Comparison of ENCODE assay signal across 9 cellular contexts in genomic region chr20:45097485-45098095, GRCh38. TPM values are rescaled to one million over a fixed set of nuclear protein-coding genes. Genes with fewer than 3 reads are reported as not detected.
A peak's percentile ranks its signal among the peaks of the same experiment; 100 is the strongest.
DNase-seq lines count a peak whose midpoint lies in the region; ATAC-seq, FAIRE-seq and TF ChIP-seq lines count a peak whose summit lies in the region.
"Had no signal": no experiment of that assay in that cellular context is flagged by ENCODE, and none has a peak within 500 bp of the region (broad histone marks: within the 10 kb centered on the region; RNA-seq: fewer than 3 reads in every experiment).

No MANE protein-coding gene starts in this region.

- peaks cover 0 to 10% of the 10 kb centered on the region in 2 donors for H3K4me1 ChIP-seq in uterus
- H3K4me1 ChIP-seq: HAP-1 had no signal

- H3K27me3 ChIP-seq in uterus, result peaks cover 7 to 17% of the 10 kb centered on the region in 2 donors

- peaks cover 44% of the 10 kb centered on the region for H3K27me3 Mint-ChIP-seq in activated T-helper 2 cell treated with anti-CD3 and anti-CD28 coated beads, Interferon-gamma antibody, Interleukin-2, Interleukin-4, amounts not matched to agents 10 μg/mL and 5 μg/mL and 100 μg/mL, durations not matched to agents 14 hours and 24 hours and 36 hours (ENCODE audit: low read depth)

- intact Hi-C loops in activated T-helper 2 cell treated with anti-CD3 and anti-CD28 coated beads, Interferon-gamma antibody, Interleukin-2, Interleukin-4, amounts not matched to agents 10 μg/mL and 5 μg/mL and 100 μg/mL, durations not matched to agents 14 hours and 24 hours and 36 hours (cut with micrococcal nuclease), result loop anchor here (5.0 kb wide), 2 partner anchors 185 to 195 kb away; partner anchors contain the start of gene PABPC1L
- intact Hi-C loops in uterus (cut with DNase I; ENCODE audit: low total_unique reads), result no loop called here

- TF ChIP-seq POLR2A in uterus (IDR thresholded peaks at IDR 0.05), result no peak

- peak overlapping the region; percentile 54 for H3K4me3 Mint-ChIP-seq in activated T-helper 2 cell treated with anti-CD3 and anti-CD28 coated beads, Interferon-gamma antibody, Interleukin-2, Interleukin-4, amounts not matched to agents 10 μg/mL and 5 μg/mL and 100 μg/mL, durations not matched to agents 14 hours and 24 hours and 36 hours (ENCODE audit: low read depth)

- no peak for ATAC-seq in GM21529 (IDR thresholded peaks at IDR 0.05; ENCODE audit: unreplicated experiment)

- no peaks in the 10 kb centered on the region for H3K36me3 Mint-ChIP-seq in activated T-helper 2 cell treated with anti-CD3 and anti-CD28 coated beads, Interferon-gamma antibody, Interleukin-2, Interleukin-4, amounts not matched to agents 10 μg/mL and 5 μg/mL and 100 μg/mL, durations not matched to agents 14 hours and 24 hours and 36 hours (ENCODE audit: low read depth)

- H3K4me3 ChIP-seq in uterus, result no peak overlapping the region
- H3K4me3 ChIP-seq: HAP-1 had no signal

- peak; percentile 81 for FAIRE-seq in HTR-8/SVneo (lab: Jason Lieb, UNC)

- DNase-seq in HTR-8/SVneo (ENCODE audit: insufficient read length, low spot score), result no peak
- DNase-seq in activated T-helper 2 cell treated with anti-CD3 and anti-CD28 coated beads, Interferon-gamma antibody, Interleukin-2, Interleukin-4, amounts not matched to agents 10 μg/mL and 5 μg/mL and 100 μg/mL, durations not matched to agents 14 hours and 24 hours and 36 hours (ENCODE audit: low spot score), result peak; percentile 29
- DNase-seq in hepatic stellate cell (ENCODE audit: low spot score), result peak; percentile 57
- DNase-seq in stimulated activated CD8-positive, alpha-beta memory T cell treated with anti-CD3 and anti-CD28 coated beads, Interleukin-4, amount 100 ng/mL, for 24 hours (ENCODE audit: low read depth), result peak; percentile 20
- DNase-seq in inferior parietal cortex (ENCODE audit: extremely low spot score), result no peak
- DNase-seq in uterus, result no peak
- no peak for DNase-seq in NCI-H146 treated with DMSO at 0.1 percent for 48 hours (lab: John Stamatoyannopoulos, UW; ENCODE audit: unreplicated experiment)

- H3K9me3 Mint-ChIP-seq in activated T-helper 2 cell treated with anti-CD3 and anti-CD28 coated beads, Interferon-gamma antibody, Interleukin-2, Interleukin-4, amounts not matched to agents 10 μg/mL and 5 μg/mL and 100 μg/mL, durations not matched to agents 14 hours and 24 hours and 36 hours, result no peaks in the 10 kb centered on the region

- H3K27ac Mint-ChIP-seq in activated T-helper 2 cell treated with anti-CD3 and anti-CD28 coated beads, Interferon-gamma antibody, Interleukin-2, Interleukin-4, amounts not matched to agents 10 μg/mL and 5 μg/mL and 100 μg/mL, durations not matched to agents 14 hours and 24 hours and 36 hours, result no peak overlapping the region

- H3K36me3 ChIP-seq in uterus, result no peaks in the 10 kb centered on the region
- H3K36me3 ChIP-seq: HAP-1 had no signal

- TF ChIP-seq CTCF in uterus (IDR thresholded peaks at IDR 0.05), result no peak

- H3K9me3 ChIP-seq in uterus, result no peaks in the 10 kb centered on the region
- H3K9me3 ChIP-seq: HAP-1 had no signal

- no peak overlapping the region for H3K27ac ChIP-seq in uterus

- H3K4me1 Mint-ChIP-seq in activated T-helper 2 cell treated with anti-CD3 and anti-CD28 coated beads, Interferon-gamma antibody, Interleukin-2, Interleukin-4, amounts not matched to agents 10 μg/mL and 5 μg/mL and 100 μg/mL, durations not matched to agents 14 hours and 24 hours and 36 hours (ENCODE audit: low read depth), result peaks cover 6% of the 10 kb centered on the region

RNA-seq across cellular contexts. Expression of gene KCNS1, which starts 3.3 kb away (rescaled TPM):
- 0.18 and 0.21 TPM in 2 replicates for total RNA-seq in activated T-helper 2 cell treated with anti-CD3 and anti-CD28 coated beads, Interferon-gamma antibody, Interleukin-2, Interleukin-4, amounts not matched to agents 10 μg/mL and 5 μg/mL and 100 μg/mL, durations not matched to agents 14 hours and 24 hours and 36 hours
- under 1 TPM in 1 of 4 donors, not detected in 3; 0.97 TPM for total RNA-seq in uterus

RNA-seq across cellular contexts. Expression of gene WFDC5, which starts 17.4 kb away (rescaled TPM):
- not detected in 2 replicates for total RNA-seq in activated T-helper 2 cell treated with anti-CD3 and anti-CD28 coated beads, Interferon-gamma antibody, Interleukin-2, Interleukin-4, amounts not matched to agents 10 μg/mL and 5 μg/mL and 100 μg/mL, durations not matched to agents 14 hours and 24 hours and 36 hours
- total RNA-seq in uterus, result not detected

RNA-seq across cellular contexts. Expression of gene WFDC12, which starts 26.7 kb away (rescaled TPM):
- not detected in 2 replicates for total RNA-seq in activated T-helper 2 cell treated with anti-CD3 and anti-CD28 coated beads, Interferon-gamma antibody, Interleukin-2, Interleukin-4, amounts not matched to agents 10 μg/mL and 5 μg/mL and 100 μg/mL, durations not matched to agents 14 hours and 24 hours and 36 hours
- total RNA-seq in uterus, result not detected

Comparison
In these comparisons a context has a peak if more than half of its experiments do, and no peak if none do; other contexts are left out.
1. DNase-seq: peak in activated T-helper 2 cell treated with anti-CD3 and anti-CD28 coated beads, Interferon-gamma antibody, Interleukin-2, Interleukin-4, amounts not matched to agents 10 μg/mL and 5 μg/mL and 100 μg/mL, durations not matched to agents 14 hours and 24 hours and 36 hours (single experiment), hepatic stellate cell (single experiment) and stimulated activated CD8-positive, alpha-beta memory T cell treated with anti-CD3 and anti-CD28 coated beads, Interleukin-4, amount 100 ng/mL, for 24 hours (single experiment); none in HTR-8/SVneo (single experiment), inferior parietal cortex (single experiment), uterus (0 of 2) and NCI-H146 treated with DMSO at 0.1 percent for 48 hours (single experiment).